9 cellular contexts compared by ENCODE assay signal in the genomic region with DNA sequence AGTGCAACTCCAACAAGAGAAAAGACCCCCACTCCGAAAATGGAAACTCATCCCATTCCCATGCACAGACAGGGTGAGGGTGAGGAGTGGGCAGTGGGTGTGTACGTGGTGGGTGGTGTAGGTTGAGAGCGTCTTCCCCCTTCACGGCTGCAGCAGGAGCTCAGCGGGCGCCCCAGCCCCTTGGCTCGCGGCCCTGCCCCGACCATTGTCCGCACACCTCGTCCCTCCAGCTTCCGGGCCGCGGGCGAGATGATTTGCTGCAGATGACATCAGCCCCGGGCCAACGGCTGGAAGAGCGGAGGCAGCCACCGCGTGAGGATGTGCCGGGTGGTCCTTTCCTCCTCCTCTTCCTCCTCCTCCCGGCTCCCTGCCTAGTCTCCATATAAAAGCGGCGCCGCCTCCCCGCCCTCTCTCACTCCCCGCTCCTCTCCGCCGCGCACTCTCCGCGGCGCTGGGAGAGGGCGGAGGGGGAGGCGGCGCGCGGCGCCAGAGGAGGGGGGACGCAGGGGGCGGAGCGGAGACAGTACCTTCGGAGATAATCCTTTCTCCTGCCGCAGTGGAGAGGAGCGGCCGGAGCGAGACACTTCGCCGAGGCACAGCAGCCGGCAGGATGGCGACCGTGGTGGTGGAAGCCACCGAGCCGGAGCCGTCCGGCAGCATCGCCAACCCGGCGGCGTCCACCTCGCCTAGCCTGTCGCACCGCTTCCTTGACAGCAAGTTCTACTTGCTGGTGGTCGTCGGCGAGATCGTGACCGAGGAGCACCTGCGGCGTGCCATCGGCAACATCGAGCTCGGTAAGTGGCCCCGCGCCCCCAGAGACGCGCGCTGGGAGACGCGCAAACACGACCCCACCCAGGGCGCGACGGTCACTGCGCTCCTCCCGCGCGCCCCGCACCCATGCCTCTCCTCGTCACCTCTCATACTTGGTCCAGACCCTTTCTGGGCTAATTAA. TPM values are rescaled to one million over a fixed set of nuclear protein-coding genes. Genes with fewer than 3 reads are reported as not detected.
DNase-seq lines count a peak whose midpoint lies in the region; FAIRE-seq and TF ChIP-seq lines count a peak whose summit lies in the region.
"Had no signal": no experiment of that assay in that cellular context is flagged by ENCODE, and none has a peak within 500 bp of the region (broad histone marks: within the 10 kb centered on the region; RNA-seq: fewer than 3 reads in every experiment).

A gene (plus strand): TSS at position 554 of the 952 bp plus-strand sequence. CDS start 57 bp downstream, at position 611.

- H3K4me1 ChIP-seq in muscle layer of duodenum (ENCODE audit: control insufficient read depth in 1 of 2, insufficient read depth in 2 of 2, low read length in 2 of 2) = peaks cover 0 to 11% of the 10 kb centered on the region in 2 donors

- no peak for TF ChIP-seq CTCF in WERI-Rb-1 (IDR thresholded peaks at IDR 0.05; ENCODE audit: low read depth, low read length)
- TF ChIP-seq CTCF in fibroblast of villous mesenchyme (IDR thresholded peaks at IDR 0.05; ENCODE audit: insufficient read depth, low read depth, low read length) = no peak

- DNase-seq in T-helper 1 cell = no peak
- peak; percentile 72 for DNase-seq in NCI-H1436 treated with DMSO at 0.1 percent for 48 hours (lab: John Stamatoyannopoulos, UW)
- DNase-seq in WERI-Rb-1 = peak; percentile 92
- DNase-seq in fibroblast of villous mesenchyme (ENCODE audit: low read depth) = peak; percentile 60
- DNase-seq in urothelium cell line (ENCODE audit: low spot score) = peak; percentile 76
- no peak for DNase-seq in activated CD4-positive, alpha-beta T cell treated with anti-CD3 and anti-CD28 coated beads, Interleukin-2, amount 50 U/mL, for 4 hours

- H3K4me3 Mint-ChIP-seq in T-helper 1 cell treated with Interleukin-12 subunit alpha and Interleukin-12 subunit beta and Interleukin-4 antibody, amounts not matched to agents 30 μg/mL and 1 μg/mL, for 36 hours = peak within 1 kb of the TSS; percentile 48
- H3K4me3 Mint-ChIP-seq: dendritic cell treated with granulocyte-macrophage colony-stimulating factor and Interleukin-4, amounts not matched to agents 40 ng/mL and 50 ng/mL, for 4 days had no signal

- H3K27ac Mint-ChIP-seq in T-helper 1 cell treated with Interleukin-12 subunit alpha and Interleukin-12 subunit beta and Interleukin-4 antibody, amounts not matched to agents 30 μg/mL and 1 μg/mL, for 36 hours = no peak within 1 kb of the TSS
- H3K27ac Mint-ChIP-seq: dendritic cell treated with granulocyte-macrophage colony-stimulating factor and Interleukin-4, amounts not matched to agents 40 ng/mL and 50 ng/mL, for 4 days had no signal

- H3K9me3 ChIP-seq in WERI-Rb-1 (ENCODE audit: severe bottlenecking) (no peaks in the 10 kb centered on the region), muscle layer of duodenum (ENCODE audit: control insufficient read depth in 1 of 2, low read length in 2 of 2) (no peaks in the 10 kb centered on the region)

- FAIRE-seq in urothelium cell line (lab: Jason Lieb, UNC) = no peak

- no peaks in the 10 kb centered on the region for H3K27me3 ChIP-seq in WERI-Rb-1 (ENCODE audit: insufficient read depth, low read depth, severe bottlenecking)
- H3K27me3 ChIP-seq in muscle layer of duodenum (ENCODE audit: low read depth, low read length) = no peaks in the 10 kb centered on the region

- H3K4me3 ChIP-seq in WERI-Rb-1 (ENCODE audit: low read depth, low read length) (peak within 1 kb of the TSS; percentile 100), fibroblast of villous mesenchyme (ENCODE audit: low read depth, low read length) (peak within 1 kb of the TSS; percentile 92), muscle layer of duodenum (ENCODE audit: low read depth in 1 of 2, low read length in 2 of 2) (peak within 1 kb of the TSS; percentile 61 to 86)

- no peaks in the 10 kb centered on the region for H3K9me3 Mint-ChIP-seq in T-helper 1 cell treated with Interleukin-12 subunit alpha and Interleukin-12 subunit beta and Interleukin-4 antibody, amounts not matched to agents 30 μg/mL and 1 μg/mL, for 36 hours
- H3K9me3 Mint-ChIP-seq: dendritic cell treated with granulocyte-macrophage colony-stimulating factor and Interleukin-4, amounts not matched to agents 40 ng/mL and 50 ng/mL, for 4 days had no signal

- H3K36me3 ChIP-seq in WERI-Rb-1 = peaks cover 42% of the 10 kb centered on the region
- H3K36me3 ChIP-seq in muscle layer of duodenum (ENCODE audit: control insufficient read depth in 1 of 2, insufficient read depth in 2 of 2, low read length in 2 of 2) = no peaks in the 10 kb centered on the region

- H3K36me3 Mint-ChIP-seq in T-helper 1 cell treated with Interleukin-12 subunit alpha and Interleukin-12 subunit beta and Interleukin-4 antibody, amounts not matched to agents 30 μg/mL and 1 μg/mL, for 36 hours (ENCODE audit: low read depth) = no peaks in the 10 kb centered on the region

- peaks cover 1% of the 10 kb centered on the region for H3K4me1 Mint-ChIP-seq in T-helper 1 cell treated with Interleukin-12 subunit alpha and Interleukin-12 subunit beta and Interleukin-4 antibody, amounts not matched to agents 30 μg/mL and 1 μg/mL, for 36 hours (ENCODE audit: low read depth)

- peaks cover 61% of the 10 kb centered on the region for H3K27me3 Mint-ChIP-seq in T-helper 1 cell treated with Interleukin-12 subunit alpha and Interleukin-12 subunit beta and Interleukin-4 antibody, amounts not matched to agents 30 μg/mL and 1 μg/mL, for 36 hours (ENCODE audit: low read depth)

- peak within 1 kb of the TSS; percentile 88 for H3K27ac ChIP-seq in WERI-Rb-1
- peak within 1 kb of the TSS; percentile 62 for H3K27ac ChIP-seq in muscle layer of duodenum (ENCODE audit: low read length)

RNA-seq across cellular contexts. Expression of the gene that starts here (rescaled TPM):
- 74.3 and 124 TPM in 2 replicates for total RNA-seq in fibroblast of villous mesenchyme

Comparison
In these comparisons a context has a peak if more than half of its experiments do, and no peak if none do; other contexts are left out.
1. DNase-seq: peak in NCI-H1436 treated with DMSO at 0.1 percent for 48 hours (single experiment), WERI-Rb-1 (single experiment), fibroblast of villous mesenchyme (single experiment) and urothelium cell line (single experiment); none in T-helper 1 cell (0 of 5) and activated CD4-positive, alpha-beta T cell treated with anti-CD3 and anti-CD28 coated beads, Interleukin-2, amount 50 U/mL, for 4 hours (0 of 2).
2. Peak in every context shown above with its lines, with median percentiles within 50 percentile points of each other: H3K4me3 ChIP-seq.